ENCODE assay signal across 8 cellular contexts in the genomic region with DNA sequence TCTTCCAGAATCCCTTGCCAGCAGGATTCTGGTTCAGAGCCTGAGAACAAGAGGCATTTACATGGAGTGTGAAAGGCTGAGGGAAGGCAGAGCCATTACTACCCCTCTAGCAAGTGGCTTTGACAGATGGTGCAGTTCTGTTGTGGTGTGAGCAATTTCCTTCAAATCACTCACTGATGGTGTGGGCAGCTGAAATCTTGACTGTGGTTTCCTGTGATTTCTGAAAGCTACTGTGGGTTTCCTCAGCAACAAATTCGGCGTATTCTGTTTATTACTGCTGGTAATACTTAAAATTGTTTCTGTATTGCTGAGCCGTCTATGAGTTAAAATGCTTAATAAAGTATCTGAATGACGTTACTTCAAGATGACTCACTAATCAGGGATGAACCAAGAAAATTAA.
DNase-seq lines count a peak whose midpoint lies in the region; TF ChIP-seq lines count a peak whose summit lies in the region.

No MANE protein-coding gene starts in this region.

- no peaks in the 10 kb centered on the region for H4K20me1 ChIP-seq in OCI-LY3 (ENCODE audit: insufficient read depth, low read length)

- no peaks in the 10 kb centered on the region for H3K9me3 Mint-ChIP-seq in HFFc6

- no peak overlapping the region for H3K9ac ChIP-seq in OCI-LY3 (ENCODE audit: low read length)

- peak; percentile 91 for DNase-seq in ELR (ENCODE audit: low read depth)
- DNase-seq in HFFc6: peak; percentile 89
- DNase-seq in foreskin fibroblast: peak; percentile 86 to 87
- no peak for DNase-seq in ACHN
- DNase-seq in activated CD4-positive, alpha-beta T cell treated with anti-CD3 and anti-CD28 coated beads for 1 hour: no peak
- DNase-seq in NCI-H1417 treated with DMSO at 0.1 percent for 48 hours (lab: John Stamatoyannopoulos, UW): no peak
- DNase-seq in SHP77 treated with DMSO at 0.1 percent for 48 hours (lab: John Stamatoyannopoulos, UW): no peak

- peaks cover 53% of the 10 kb centered on the region for H3K4me1 Mint-ChIP-seq in HFFc6 (ENCODE audit: low read depth)

- H3K9me3 ChIP-seq in OCI-LY3 (ENCODE audit: insufficient read depth, low read length): no peaks in the 10 kb centered on the region

- H3K4me3 ChIP-seq in OCI-LY3 (ENCODE audit: low read length) (no peak overlapping the region), foreskin fibroblast (ENCODE audit: low read depth in 1 of 2, low read length in 2 of 2) (no peak overlapping the region)

- no peak overlapping the region for H3K4me2 ChIP-seq in OCI-LY3 (ENCODE audit: low read length)

- no peak overlapping the region for H3K27ac ChIP-seq in OCI-LY3 (ENCODE audit: low read length)

- H2AFZ ChIP-seq in OCI-LY3 (ENCODE audit: low read depth, low read length): 0 out of 2 replicates have a peak overlapping the region, but pooled peaks have one; percentile 39

- H3K4me3 Mint-ChIP-seq in HFFc6: peak overlapping the region; percentile 76

- in situ Hi-C loops in ACHN (cut with HindIII; ENCODE audit: low pct_ligation_motif_present, low pct_unique_long_range_greater_than_20kb, low sequenced_read_pairs): no loop called here

- no peak for TF ChIP-seq CTCF in HFFc6 (IDR thresholded peaks at IDR 0.05)
- no peak for TF ChIP-seq CTCF in OCI-LY3 (IDR thresholded peaks at IDR 0.05; ENCODE audit: low read depth, low read length)
- no peak for TF ChIP-seq CTCF in foreskin fibroblast (IDR thresholded peaks at IDR 0.05; ENCODE audit: low read depth, low read length)

- H3K27me3 Mint-ChIP-seq in HFFc6 (ENCODE audit: insufficient read depth): no peaks in the 10 kb centered on the region

- H3K36me3 ChIP-seq in OCI-LY3 (replicated peaks; ENCODE audit: low read depth, low read length): no peaks in the 10 kb centered on the region

- H3K27me3 ChIP-seq in OCI-LY3 (ENCODE audit: low read depth, low read length): no peaks in the 10 kb centered on the region

- no peaks in the 10 kb centered on the region for H3K79me2 ChIP-seq in OCI-LY3 (ENCODE audit: low read length)

- H3K27ac Mint-ChIP-seq in HFFc6: peak overlapping the region; percentile 89

- peaks cover 6% of the 10 kb centered on the region; the same call in 1 of the 2 replicates for H3K36me3 Mint-ChIP-seq in HFFc6 (ENCODE audit: low read depth)

- H3K4me1 ChIP-seq in OCI-LY3 (ENCODE audit: low read length): no peaks in the 10 kb centered on the region

Comparison
In these comparisons a context has a peak if more than half of its experiments do, and no peak if none do; other contexts are left out.
1. DNase-seq: peak in ELR (single experiment), HFFc6 (single experiment) and foreskin fibroblast (2 of 2); none in ACHN (single experiment), activated CD4-positive, alpha-beta T cell treated with anti-CD3 and anti-CD28 coated beads for 1 hour (single experiment), NCI-H1417 treated with DMSO at 0.1 percent for 48 hours (single experiment) and SHP77 treated with DMSO at 0.1 percent for 48 hours (single experiment).